9 cellular contexts compared by ENCODE assay signal in the genomic region with DNA sequence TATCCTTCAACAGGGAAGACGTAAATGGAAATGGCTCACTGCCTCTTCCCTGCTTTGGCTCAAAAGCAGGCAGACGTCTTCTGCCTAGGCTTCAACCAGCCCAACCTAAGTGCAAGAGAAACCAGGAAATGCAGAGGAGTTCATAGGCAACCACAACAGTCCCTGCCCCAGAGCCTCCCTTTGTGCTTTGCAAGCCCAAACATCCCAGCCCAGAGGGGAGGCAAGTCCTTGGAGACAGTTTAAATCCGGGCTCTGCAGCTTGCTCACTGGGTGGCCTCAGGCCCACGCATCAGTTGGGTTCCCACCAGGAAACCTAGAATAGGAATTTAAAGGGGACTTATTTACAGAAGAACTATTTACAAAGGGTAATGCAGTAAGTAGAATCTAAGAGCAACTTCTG. TPM values are rescaled to one million over a fixed set of nuclear protein-coding genes. Genes with fewer than 3 reads are reported as not detected.
A peak's percentile ranks its signal among the peaks of the same experiment; 100 is the strongest.
DNase-seq lines count a peak whose midpoint lies in the region; ATAC-seq, FAIRE-seq and TF ChIP-seq lines count a peak whose summit lies in the region.
"Had no signal": no experiment of that assay in that cellular context is flagged by ENCODE, and none has a peak within 500 bp of the region (broad histone marks: within the 10 kb centered on the region; RNA-seq: fewer than 3 reads in every experiment).

No MANE protein-coding gene starts in this region.

- no peak overlapping the region for H3K4me3 ChIP-seq in upper lobe of right lung

- no peaks in the 10 kb centered on the region for H3K36me3 ChIP-seq in upper lobe of right lung

- peak overlapping the region; percentile 85 for H3K27ac Mint-ChIP-seq in T-helper 2 cell treated with Interferon-gamma antibody and Interleukin-4, amounts not matched to agents 5 μg/mL and 100 μg/mL, for 36 hours

- no peak overlapping the region for H3K27ac ChIP-seq in upper lobe of right lung

- peaks cover 77% of the 10 kb centered on the region for H3K36me3 Mint-ChIP-seq in T-helper 2 cell treated with Interferon-gamma antibody and Interleukin-4, amounts not matched to agents 5 μg/mL and 100 μg/mL, for 36 hours (ENCODE audit: low read depth)

- no peak for TF ChIP-seq CTCF in upper lobe of right lung (IDR thresholded peaks at IDR 0.05)

- intact Hi-C loops in Right ventricle myocardium inferior (cut with DNase I) (no loop called here), Right ventricle myocardium superior (cut with DNase I) (no loop called here), upper lobe of right lung (cut with DNase I) (no loop called here)

- peaks cover 59% of the 10 kb centered on the region for H3K4me1 Mint-ChIP-seq in T-helper 2 cell treated with Interferon-gamma antibody and Interleukin-4, amounts not matched to agents 5 μg/mL and 100 μg/mL, for 36 hours (ENCODE audit: low read depth)

- DNase-seq in Right ventricle myocardium inferior (ENCODE audit: missing footprints) (no peak), Right ventricle myocardium superior (no peak), upper lobe of right lung (no peak), NCI-H524 treated with DMSO at 0.1 percent for 48 hours (lab: John Stamatoyannopoulos, UW) (no peak), frontal cortex (ENCODE audit: low spot score in 2 of 2) (no peak), mucosa of gallbladder (ENCODE audit: low spot score) (no peak)
- no peak for DNase-seq in T-helper 2 cell treated with Interferon-gamma antibody and Interleukin-4, amounts not matched to agents 5 μg/mL and 100 μg/mL, for 36 hours (ENCODE audit: low spot score)
- DNase-seq: SIG-M5 had no signal

- no peaks in the 10 kb centered on the region for H3K9me3 Mint-ChIP-seq in T-helper 2 cell treated with Interferon-gamma antibody and Interleukin-4, amounts not matched to agents 5 μg/mL and 100 μg/mL, for 36 hours

- peaks cover 12% of the 10 kb centered on the region for H3K27me3 ChIP-seq in upper lobe of right lung

- H3K4me1 ChIP-seq in upper lobe of right lung: peaks cover 9% of the 10 kb centered on the region

- no peak for FAIRE-seq in frontal cortex (lab: Jason Lieb, UNC)

- H3K9me3 ChIP-seq in upper lobe of right lung: no peaks in the 10 kb centered on the region

- peak overlapping the region; percentile 80 for H3K4me3 Mint-ChIP-seq in T-helper 2 cell treated with Interferon-gamma antibody and Interleukin-4, amounts not matched to agents 5 μg/mL and 100 μg/mL, for 36 hours

- no peaks in the 10 kb centered on the region for H3K27me3 Mint-ChIP-seq in T-helper 2 cell treated with Interferon-gamma antibody and Interleukin-4, amounts not matched to agents 5 μg/mL and 100 μg/mL, for 36 hours (ENCODE audit: low read depth)

- ATAC-seq in Right ventricle myocardium inferior (peak; percentile 24), Right ventricle myocardium superior (ENCODE audit: poor library complexity) (no peak), esophagus mucosa (peak; percentile 64), upper lobe of right lung (peak; percentile 37)

RNA-seq across cellular contexts. Expression of a gene that starts 33.4 kb away (rescaled TPM):
- total RNA-seq in Right ventricle myocardium inferior: 0.22 TPM
- total RNA-seq in Right ventricle myocardium superior: 0.08 TPM
- 0.80 TPM for total RNA-seq in esophagus mucosa
- total RNA-seq in upper lobe of right lung: 3.9 TPM
- total RNA-seq in frontal cortex: 0.82 TPM
- total RNA-seq in mucosa of gallbladder: 5.3 TPM

RNA-seq across cellular contexts. Expression of a gene that starts 52.9 kb away (rescaled TPM):
- total RNA-seq in Right ventricle myocardium inferior (20.8 TPM), Right ventricle myocardium superior (19.1 TPM), esophagus mucosa (3.9 TPM), upper lobe of right lung (139 TPM), frontal cortex (3.3 TPM), mucosa of gallbladder (23.2 TPM)
